Comparison of ENCODE assay signal across 24 cellular contexts in the genomic region with DNA sequence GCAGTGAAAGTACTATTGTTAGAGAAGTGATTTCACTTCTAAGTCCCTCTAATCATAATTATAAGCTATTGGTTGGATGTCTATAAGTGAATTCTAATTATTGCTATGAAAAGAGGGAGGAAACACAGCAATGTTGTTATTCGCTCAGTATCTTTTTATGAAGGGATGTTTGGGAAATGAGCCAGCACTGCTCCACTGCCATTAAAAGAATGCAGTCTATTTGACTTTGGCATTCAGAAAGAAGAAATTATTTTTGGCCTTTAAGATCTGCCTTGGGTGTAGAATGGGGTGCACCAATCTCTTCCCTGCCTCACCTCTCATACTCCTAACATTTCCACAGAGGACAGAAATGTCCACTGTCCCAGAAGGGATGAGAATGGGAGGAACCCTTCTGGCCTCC.
"Had no signal": no experiment of that assay in that cellular context is flagged by ENCODE, and none has a peak within 500 bp of the region (broad histone marks: within the 10 kb centered on the region; RNA-seq: fewer than 3 reads in every experiment).

No MANE protein-coding gene starts in this region.

- ATAC-seq: activated naive CD8-positive, alpha-beta T cell treated with anti-CD3 and anti-CD28 coated beads, Interleukin-2, amount 50 U/mL, for 24 hours; activated T-cell treated with anti-CD3 and anti-CD28 coated beads, Interleukin-2, amount 50 U/mL, for 72 hours; left lung; naive thymus-derived CD8-positive, alpha-beta T cell had no signal

- H3K4me3 ChIP-seq: esophagus squamous epithelium, left lung, lung, sigmoid colon, upper lobe of left lung had no signal

- DNase-seq: activated CD4-positive, alpha-beta T cell treated with anti-CD3 and anti-CD28 coated beads for 4 hours; activated CD4-positive, alpha-beta T cell treated with anti-CD3 and anti-CD28 coated beads, Interleukin-2, amount 50 U/mL, for 48 hours; activated CD4-positive, CD25-positive, alpha-beta regulatory T cell; activated effector memory CD4-positive, alpha-beta T cell treated with Interleukin-2 at 50 U/mL for 16 hours; activated naive CD4-positive, alpha-beta T cell treated with anti-CD3 and anti-CD28 coated beads, Interleukin-2, amount 10 ng/mL, durations not matched to agents 7 days and 5 days; activated naive CD8-positive, alpha-beta T cell treated with anti-CD3 and anti-CD28 coated beads, Interleukin-2, amount 50 U/mL, for 24 hours; activated T-cell treated with anti-CD3 and anti-CD28 coated beads, Interleukin-2, amount 50 U/mL, for 72 hours; anterior cingulate cortex; cortex of kidney; endodermal cell; esophagus squamous epithelium; foreskin melanocyte; immature natural killer cell; kidney glomerular epithelial cell; left lung; naive thymus-derived CD8-positive, alpha-beta T cell; retina; sigmoid colon; stimulated activated CD4-positive, alpha-beta T cell treated with anti-CD3 and anti-CD28 coated beads, Interleukin-4, amount 100 ng/mL, for 1 hour; stimulated activated naive CD4-positive, alpha-beta T cell treated with Interleukin-2 at 50 U/mL for 16 hours; T-helper 1 cell; T-helper 9 cell; upper lobe of left lung had no signal
